7 cellular contexts compared by ENCODE assay signal in genomic region chr5:95870105-95870672, GRCh38. TPM values are rescaled to one million over a fixed set of nuclear protein-coding genes. Genes with fewer than 3 reads are reported as not detected.
DNase-seq lines count a peak whose midpoint lies in the region; ATAC-seq and TF ChIP-seq lines count a peak whose summit lies in the region.

No MANE protein-coding gene starts in this region.

- no peaks in the 10 kb centered on the region for H3K9me3 ChIP-seq in left ventricle myocardium inferior (replicated peaks)

- ATAC-seq in GM19397 (IDR thresholded peaks at IDR 0.05; ENCODE audit: unreplicated experiment) (peak; percentile 49), HG03135 (IDR thresholded peaks at IDR 0.05; ENCODE audit: unreplicated experiment) (peak; percentile 67)

- H3K4me1 ChIP-seq in left ventricle myocardium inferior, result peaks cover 28% of the 10 kb centered on the region

- H3K27me3 ChIP-seq in left ventricle myocardium inferior (ENCODE audit: low read depth), result no peaks in the 10 kb centered on the region

- intact Hi-C loops in left ventricle myocardium inferior (cut with micrococcal nuclease), result no loop called here

- peak; percentile 31 to 48 for DNase-seq in activated CD4-positive, alpha-beta T cell treated with anti-CD3 and anti-CD28 coated beads, Interleukin-2, amount 50 U/mL, for 24 hours (ENCODE audit: low read depth in 1 of 2, low spot score in 1 of 2)
- DNase-seq in left ventricle myocardium inferior (no peak), NCI-H510A treated with DMSO at 0.1 percent for 48 hours (lab: John Stamatoyannopoulos, UW) (no peak), midbrain (lab: John Stamatoyannopoulos, UW) (no peak)
- DNase-seq in stimulated activated CD8-positive, alpha-beta memory T cell treated with anti-CD3 and anti-CD28 coated beads, Interleukin-4, amount 100 ng/mL, for 24 hours (ENCODE audit: low read depth), result peak; percentile 29

- TF ChIP-seq CTCF in left ventricle myocardium inferior (IDR thresholded peaks at IDR 0.05; ENCODE audit: borderline replicate concordance), result no peak

- peak overlapping the region; percentile 57 for H3K27ac ChIP-seq in left ventricle myocardium inferior (replicated peaks)

- H3K4me3 ChIP-seq in left ventricle myocardium inferior, result no peak overlapping the region

- no peaks in the 10 kb centered on the region for H3K36me3 ChIP-seq in left ventricle myocardium inferior

RNA-seq across cellular contexts. Expression of gene GLRX, which starts 47.7 kb away (rescaled TPM):
- 139 TPM for total RNA-seq in left ventricle myocardium inferior

Comparison
In these comparisons a context has a peak if more than half of its experiments do, and no peak if none do; other contexts are left out.
1. DNase-seq: peak in activated CD4-positive, alpha-beta T cell treated with anti-CD3 and anti-CD28 coated beads, Interleukin-2, amount 50 U/mL, for 24 hours (2 of 2) and stimulated activated CD8-positive, alpha-beta memory T cell treated with anti-CD3 and anti-CD28 coated beads, Interleukin-4, amount 100 ng/mL, for 24 hours (single experiment); none in left ventricle myocardium inferior (single experiment), NCI-H510A treated with DMSO at 0.1 percent for 48 hours (single experiment) and midbrain (single experiment).